10 cellular contexts compared by ENCODE assay signal in the genomic region with DNA sequence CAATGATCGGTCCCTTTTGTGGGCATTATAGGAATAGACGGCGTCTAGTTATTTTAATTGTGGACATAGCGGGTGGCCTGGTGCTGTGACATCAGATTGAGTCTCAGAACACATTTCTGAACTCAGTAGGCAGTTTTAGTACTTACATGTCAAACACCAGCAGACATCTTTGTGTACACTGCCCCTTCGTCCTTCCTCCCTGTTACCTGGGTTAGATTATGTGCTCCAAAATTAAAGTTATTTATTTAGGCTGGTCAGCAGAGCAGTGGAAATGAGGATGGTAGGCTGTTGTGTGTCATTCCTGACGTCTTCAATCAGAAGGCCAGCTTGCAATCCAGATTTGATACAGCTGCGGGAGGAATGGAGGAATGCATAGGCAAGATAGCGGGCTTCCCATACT. TPM values are rescaled to one million over a fixed set of nuclear protein-coding genes. Genes with fewer than 3 reads are reported as not detected.
DNase-seq lines count a peak whose midpoint lies in the region; ATAC-seq and TF ChIP-seq lines count a peak whose summit lies in the region.
"Had no signal": no experiment of that assay in that cellular context is flagged by ENCODE, and none has a peak within 500 bp of the region (broad histone marks: within the 10 kb centered on the region; RNA-seq: fewer than 3 reads in every experiment).

No MANE protein-coding gene starts in this region.

- H3K4me1 ChIP-seq in HCT116 (ENCODE audit: control insufficient read depth in 1 of 2, insufficient read depth in 2 of 2, low read length in 2 of 2) (peaks cover 60 to 71% of the 10 kb centered on the region in 2 experiments), body of pancreas (peaks cover 48% of the 10 kb centered on the region), stomach smooth muscle (ENCODE audit: control insufficient read depth, insufficient read depth, low read length) (peaks cover 37% of the 10 kb centered on the region), Karpas-422 (ENCODE audit: low read length) (peaks cover 3% of the 10 kb centered on the region)

- TF ChIP-seq POLR2A in HCT116 (IDR thresholded peaks at IDR 0.05; ENCODE audit: borderline replicate concordance, extremely low read depth, insufficient read depth, insufficient read length) = no peak
- no peak for TF ChIP-seq POLR2A in body of pancreas (IDR thresholded peaks at IDR 0.05)

- DNase-seq in HCT116 (ENCODE audit: low read depth, low spot score) = no peak
- no peak for DNase-seq in body of pancreas
- DNase-seq in kidney epithelial cell (ENCODE audit: low read depth) = no peak
- DNase-seq in NCI-H2227 (lab: John Stamatoyannopoulos, UW; ENCODE audit: unreplicated experiment) = no peak
- DNase-seq in stimulated activated naive CD4-positive, alpha-beta T cell (lab: John Stamatoyannopoulos, UW) = no peak
- DNase-seq in Karpas-422 = no peak
- DNase-seq: activated naive CD4-positive, alpha-beta T cell treated with anti-CD3 and anti-CD28 coated beads, Interleukin-2, amount 10 ng/mL, durations not matched to agents 7 days and 5 days; RPMI8226 had no signal

- no peaks in the 10 kb centered on the region for H4K20me1 ChIP-seq in HCT116 (ENCODE audit: insufficient read depth)
- no peaks in the 10 kb centered on the region for H4K20me1 ChIP-seq in Karpas-422 (ENCODE audit: insufficient read depth, low read depth, low read length)

- BruUV-seq in HCT116 (replicated peaks; lab: Mats Ljungman, UMichigan) = no TSS peak

- no peaks in the 10 kb centered on the region for H3K27me3 ChIP-seq in HCT116 (ENCODE audit: insufficient read depth, low read length)
- H3K27me3 ChIP-seq in body of pancreas = no peaks in the 10 kb centered on the region
- H3K27me3 ChIP-seq in kidney epithelial cell (ENCODE audit: control insufficient read depth, insufficient read depth, low read length) = no peaks in the 10 kb centered on the region
- H3K27me3 ChIP-seq in stomach smooth muscle (ENCODE audit: control insufficient read depth in 1 of 2, insufficient read depth in 2 of 2, low read length in 2 of 2) = no peaks in the 10 kb centered on the region
- H3K27me3 ChIP-seq in Karpas-422 (ENCODE audit: low read length) = no peaks in the 10 kb centered on the region

- no peak overlapping the region for H2AFZ ChIP-seq in HCT116 (ENCODE audit: low read depth, low read length, poor library complexity, severe bottlenecking)
- H2AFZ ChIP-seq in Karpas-422 (ENCODE audit: low read length) = no peak overlapping the region

- H3K9me2 ChIP-seq in HCT116 (ENCODE audit: insufficient read depth) = no peaks in the 10 kb centered on the region
- no peaks in the 10 kb centered on the region for H3K9me2 ChIP-seq in Karpas-422 (replicated peaks; ENCODE audit: insufficient read depth, low read length)

- 15 to 27% methylated on average over 8 of the region's 8 CpGs for WGBS in body of pancreas, 2 donors

- H3K4me2 ChIP-seq in HCT116 (ENCODE audit: low read length) (peak overlapping the region; percentile 83), Karpas-422 (ENCODE audit: low read depth, low read length, poor library complexity, severe bottlenecking) (no peak overlapping the region)

- H3K27ac ChIP-seq in HCT116 (ENCODE audit: low read depth, low read length) (peak overlapping the region; percentile 100), body of pancreas (peak overlapping the region; percentile 90 to 96 (median 94)), stomach smooth muscle (ENCODE audit: low read length) (peak overlapping the region; percentile 93), Karpas-422 (ENCODE audit: low read length) (no peak overlapping the region)

- H3K4me3 ChIP-seq in HCT116 (replicated peaks in 1 of 2; ENCODE audit: low read depth in 1 of 2, low read length in 2 of 2) = peak overlapping the region; percentile 73 to 78
- no peak overlapping the region for H3K4me3 ChIP-seq in body of pancreas
- H3K4me3 ChIP-seq in kidney epithelial cell (ENCODE audit: low read depth, low read length) = peak overlapping the region; percentile 79
- H3K4me3 ChIP-seq in stomach smooth muscle (ENCODE audit: low read length in 2 of 2) = peak overlapping the region; percentile 81 to 89
- H3K4me3 ChIP-seq in Karpas-422 (ENCODE audit: low read length) = no peak overlapping the region

- RAD21 ChIA-PET in HCT116 (lab: Charles Lee; ENCODE audit: low non-redundant PET in 1 of 2, low total read pairs in 2 of 2, uncharacterized antibody in 2 of 2, unreplicated experiment in 2 of 2) = no interaction called here

- POLR2A ChIA-PET in HCT116 (lab: Charles Lee) = interaction anchor here (1.0 to 1.7 kb wide), 3 partner anchors 34 to 481 kb away, joined by 3 to 4 read pairs (median 3); no protein-coding TSS in a partner anchor

- CTCF ChIA-PET in HCT116 (lab: Charles Lee) = no interaction called here

- ATAC-seq in HCT116 (no peak), body of pancreas (no peak), HG02852 (IDR thresholded peaks at IDR 0.05; ENCODE audit: unreplicated experiment) (no peak)

- intact Hi-C loops in HCT116 (cut with micrococcal nuclease) (loop anchor here (2.0 to 10.0 kb wide), 6 partner anchors 134 to 569 kb away; no protein-coding TSS in a partner anchor), body of pancreas (cut with DNase I) (no loop called here)

- H3K36me3 ChIP-seq in HCT116 (ENCODE audit: control insufficient read depth in 1 of 2, insufficient read depth in 2 of 2, low read length in 2 of 2) = peaks cover 18 to 33% of the 10 kb centered on the region in 2 experiments
- no peaks in the 10 kb centered on the region for H3K36me3 ChIP-seq in body of pancreas (replicated peaks in 1 of 2; ENCODE audit: insufficient read depth in 1 of 2, low read depth in 2 of 2)
- no peaks in the 10 kb centered on the region for H3K36me3 ChIP-seq in kidney epithelial cell (ENCODE audit: control insufficient read depth, insufficient read depth, low read length)
- no peaks in the 10 kb centered on the region for H3K36me3 ChIP-seq in stomach smooth muscle (ENCODE audit: control insufficient read depth in 2 of 2, insufficient read depth in 2 of 2, low read length in 2 of 2)
- no peaks in the 10 kb centered on the region for H3K36me3 ChIP-seq in Karpas-422 (ENCODE audit: insufficient read depth, low read length)

- TF ChIP-seq CTCF in HCT116 (IDR thresholded peaks at IDR 0.05 in 2 of 3, conservative IDR thresholded peaks at IDR 0.05 in 1 of 3; ENCODE audit: borderline replicate concordance in 1 of 3, insufficient read depth in 1 of 3, low read depth in 2 of 3, low read length in 2 of 3) (no peak), body of pancreas (IDR thresholded peaks at IDR 0.05) (no peak), kidney epithelial cell (IDR thresholded peaks at IDR 0.05; ENCODE audit: insufficient read depth, low read length, poor library complexity, severe bottlenecking) (no peak)

- peak overlapping the region; percentile 92 for H3K9ac ChIP-seq in HCT116 (ENCODE audit: low read length)
- peak overlapping the region; percentile 12 to 22 for H3K9ac ChIP-seq in stomach smooth muscle (ENCODE audit: low read length in 2 of 2)
- no peak overlapping the region for H3K9ac ChIP-seq in Karpas-422 (ENCODE audit: low read length)

- H3K79me2 ChIP-seq in HCT116 (ENCODE audit: insufficient read depth, low read length) = peaks cover 81% of the 10 kb centered on the region
- no peaks in the 10 kb centered on the region for H3K79me2 ChIP-seq in Karpas-422 (ENCODE audit: low read length)

- no peak for TF ChIP-seq RAD21 in HCT116 (IDR thresholded peaks at IDR 0.05; ENCODE audit: low read depth)

- H3K9me3 ChIP-seq in HCT116 (ENCODE audit: control insufficient read depth in 1 of 2, insufficient read depth in 1 of 2, low read depth in 1 of 2, low read length in 2 of 2) = no peaks in the 10 kb centered on the region
- H3K9me3 ChIP-seq in body of pancreas = no peaks in the 10 kb centered on the region
- H3K9me3 ChIP-seq in stomach smooth muscle (ENCODE audit: control insufficient read depth in 2 of 2, low read length in 2 of 2) = no peaks in the 10 kb centered on the region
- no peaks in the 10 kb centered on the region for H3K9me3 ChIP-seq in Karpas-422 (ENCODE audit: low read length)

TF ChIP-seq in HCT116, 20 proteins besides CTCF, POLR2A, EP300 and RAD21 (continues in another document):
- TF ChIP-seq ATF3 (IDR thresholded peaks at IDR 0.05) = no peak
- no peak for TF ChIP-seq CBX3 (IDR thresholded peaks at IDR 0.05; ENCODE audit: low read depth)
- no peak for TF ChIP-seq TCF7L2 (IDR thresholded peaks at IDR 0.05; ENCODE audit: borderline replicate concordance, extremely low read depth, insufficient read depth, insufficient read length)
- no peak for TF ChIP-seq SRF (IDR thresholded peaks at IDR 0.05; ENCODE audit: low read depth)
- TF ChIP-seq POLR2AphosphoS5 (IDR thresholded peaks at IDR 0.05; ENCODE audit: low read depth, low read length) = no peak
- no peak for TF ChIP-seq ZFX (IDR thresholded peaks at IDR 0.05)
- TF ChIP-seq CEBPB (IDR thresholded peaks at IDR 0.05; ENCODE audit: low read depth) = no peak

RNA-seq across cellular contexts. Expression of gene TCF7L2, which starts 3.7 kb away (rescaled TPM):
- total RNA-seq in HCT116 (2021; ENCODE audit: unreplicated experiment) = 164 TPM
- polyA plus RNA-seq in HCT116 (2012) = 120 and 126 TPM in 2 replicates
- 10 to 100 TPM in 1 of 2 donors, 1 to 10 TPM in 1; 9.1 to 25.7 TPM for total RNA-seq in body of pancreas
- total RNA-seq in kidney epithelial cell = 3.4 and 13.5 TPM in 2 replicates
- total RNA-seq in Karpas-422 (2014; rRNA removed; shearing (Covaris generic); ENCODE audit: low replicate concordance) = 0.07 TPM in 1 of 2 replicates, not detected in the other

Comparison
In these comparisons a context has a peak if more than half of its experiments do, and no peak if none do; other contexts are left out.
1. H3K4me3 ChIP-seq: peak in HCT116 (2 of 2), kidney epithelial cell (single experiment) and stomach smooth muscle (2 of 2); none in body of pancreas (0 of 2) and Karpas-422 (single experiment).